In genomic region chr5:78648359-78649219, GRCh38 we compare ENCODE assay signal across 9 cellular contexts. TPM values are rescaled to one million over a fixed set of nuclear protein-coding genes. Genes with fewer than 3 reads are reported as not detected.
A peak's percentile ranks its signal among the peaks of the same experiment; 100 is the strongest.
DNase-seq lines count a peak whose midpoint lies in the region; ATAC-seq, FAIRE-seq and TF ChIP-seq lines count a peak whose summit lies in the region.
"Had no signal": no experiment of that assay in that cellular context is flagged by ENCODE, and none has a peak within 500 bp of the region (broad histone marks: within the 10 kb centered on the region; RNA-seq: fewer than 3 reads in every experiment).

Gene LHFPL2 (minus strand): TSS chr5:78648772. CDS start chr5:78510213, 138,559 bp downstream.

- peak; percentile 38 for ATAC-seq in GM19438 (IDR thresholded peaks at IDR 0.05; ENCODE audit: low read depth, unreplicated experiment)
- ATAC-seq in HG03521 (IDR thresholded peaks at IDR 0.05; ENCODE audit: unreplicated experiment) = peak; percentile 44
- peak; percentile 88 for ATAC-seq in sciatic nerve

- no peak for FAIRE-seq in D721Med (lab: Jason Lieb, UNC)
- no peak for FAIRE-seq in bronchial epithelial cell (lab: Jason Lieb, UNC)
- FAIRE-seq: colon had no signal

- intact Hi-C loops in sciatic nerve (cut with DNase I) = no loop called here

- H3K9me3 ChIP-seq in SJSA1 (replicated peaks) (no peaks in the 10 kb centered on the region), iPS-18c (ENCODE audit: control insufficient read depth, insufficient read depth, low read length) (no peaks in the 10 kb centered on the region)

- H3K27me3 ChIP-seq in SJSA1 (replicated peaks) (no peaks in the 10 kb centered on the region), bronchial epithelial cell (ENCODE audit: control insufficient read depth, insufficient read depth, low read length) (no peaks in the 10 kb centered on the region)

- H3K4me3 ChIP-seq in SJSA1 = peak within 1 kb of the TSS; percentile 94
- H3K4me3 ChIP-seq in bronchial epithelial cell (ENCODE audit: low read depth, low read length) = peak within 1 kb of the TSS; percentile 92
- peak within 1 kb of the TSS; percentile 69 for H3K4me3 ChIP-seq in iPS-18c (ENCODE audit: insufficient read depth, low read depth, low read length)

- H3K4me1 ChIP-seq in SJSA1 (replicated peaks) = peaks cover 41% of the 10 kb centered on the region

- TF ChIP-seq CTCF in D721Med (IDR thresholded peaks at IDR 0.05; ENCODE audit: insufficient read depth, missing control alignments) (no peak), bronchial epithelial cell (IDR thresholded peaks at IDR 0.05; ENCODE audit: insufficient read depth, low read length, severe bottlenecking) (no peak)

- H3K27ac ChIP-seq in SJSA1 = peak within 1 kb of the TSS; percentile 81

- DNase-seq in D721Med (ENCODE audit: insufficient read length, low spot score) = peak; percentile 51
- peak; percentile 62 to 73 for DNase-seq in SJSA1 (ENCODE audit: low read depth in 1 of 2, low spot score in 2 of 2)
- peak; percentile 24 for DNase-seq in bronchial epithelial cell (ENCODE audit: low read depth)
- peak; percentile 89 for DNase-seq in sciatic nerve (ENCODE audit: low spot score)
- no peak for DNase-seq in pons (ENCODE audit: low spot score)

- H3K36me3 ChIP-seq in SJSA1 (peaks cover 19% of the 10 kb centered on the region), bronchial epithelial cell (ENCODE audit: control insufficient read depth, insufficient read depth, low read length) (peaks cover 2% of the 10 kb centered on the region)

RNA-seq across cellular contexts. Expression of gene LHFPL2, which starts in this region (rescaled TPM):
- 19.3 and 45.7 TPM in 2 replicates for total RNA-seq in SJSA1 (2014; rRNA removed; shearing (Covaris generic))
- total RNA-seq in bronchial epithelial cell (29.8 and 32.4 TPM in 2 replicates), sciatic nerve (33.4 TPM)

Comparison
In these comparisons a context has a peak if more than half of its experiments do, and no peak if none do; other contexts are left out.
1. ATAC-seq: peak in every context shown above with its lines; median percentile 88 in sciatic nerve; 44 in HG03521; 38 in GM19438.